In genomic region chr1:157975216-157975615, GRCh38 we compare ENCODE assay signal across 3 cellular contexts.
TF ChIP-seq lines count a peak whose summit lies in the region.

No MANE protein-coding gene starts in this region.

TF ChIP-seq in GM23338, 12 proteins besides CTCF, POLR2A, EP300 and RAD21 (continued from another document and continues in another):
- TF ChIP-seq ETS1 (IDR thresholded peaks at IDR 0.05) (no peak), CREB1 (CRISPR knock-in tag; IDR thresholded peaks at IDR 0.05; ENCODE audit: low read depth) (no peak), ZNF114 (CRISPR knock-in tag; IDR thresholded peaks at IDR 0.05) (no peak), ZNF462 (CRISPR knock-in tag; IDR thresholded peaks at IDR 0.05) (no peak), EZH2phosphoT487 (IDR thresholded peaks at IDR 0.05; ENCODE audit: unreplicated experiment) (no peak)

TF ChIP-seq in WTC11, 78 proteins besides CTCF, POLR2A, EP300 and RAD21 (continued from another document):
- TF ChIP-seq ZBTB43 (CRISPR knock-in tag; IDR thresholded peaks at IDR 0.05) (no peak), ZNF317 (CRISPR knock-in tag; IDR thresholded peaks at IDR 0.05; ENCODE audit: borderline replicate concordance, low read depth) (no peak), PRRX2 (CRISPR knock-in tag; IDR thresholded peaks at IDR 0.05) (no peak), ZSCAN18 (CRISPR knock-in tag; IDR thresholded peaks at IDR 0.05) (no peak), ATF3 (CRISPR knock-in tag; conservative IDR thresholded peaks at IDR 0.05) (no peak), FOXP4 (CRISPR knock-in tag; IDR thresholded peaks at IDR 0.05) (no peak), CREB1 (CRISPR knock-in tag; IDR thresholded peaks at IDR 0.05) (no peak), STAT6 (CRISPR knock-in tag; conservative IDR thresholded peaks at IDR 0.05; ENCODE audit: low read depth) (no peak), IRF2 (CRISPR knock-in tag; IDR thresholded peaks at IDR 0.05; ENCODE audit: borderline replicate concordance, low read depth) (no peak), FOXJ3 (CRISPR knock-in tag; IDR thresholded peaks at IDR 0.05; ENCODE audit: borderline replicate concordance) (no peak), ZNF396 (CRISPR knock-in tag; IDR thresholded peaks at IDR 0.05; ENCODE audit: borderline replicate concordance) (no peak), CREM (CRISPR knock-in tag; IDR thresholded peaks at IDR 0.05) (no peak)

TF ChIP-seq in H1, 55 proteins besides CTCF, POLR2A, EP300 and RAD21 (continued from another document):
- no peak for TF ChIP-seq USF2 (IDR thresholded peaks at IDR 0.05; ENCODE audit: low read length)
- TF ChIP-seq TAF1 (IDR thresholded peaks at IDR 0.05; ENCODE audit: low read depth, low read length) = no peak
- TF ChIP-seq CEBPB (IDR thresholded peaks at IDR 0.05; ENCODE audit: low read depth, low read length) = no peak
- no peak for TF ChIP-seq ATF2 (IDR thresholded peaks at IDR 0.05; ENCODE audit: low read length)
- no peak for TF ChIP-seq POLR2AphosphoS5 (IDR thresholded peaks at IDR 0.05; ENCODE audit: low read depth, low read length)
- no peak for TF ChIP-seq JUND (IDR thresholded peaks at IDR 0.05; ENCODE audit: low read length)
- TF ChIP-seq SIN3A (conservative IDR thresholded peaks at IDR 0.05 in 1 of 2, IDR thresholded peaks at IDR 0.05 in 1 of 2; ENCODE audit: low read depth in 1 of 2, low read length in 2 of 2) = no peak
- TF ChIP-seq BRCA1 (IDR thresholded peaks at IDR 0.05; ENCODE audit: low read depth, low read length) = no peak
- no peak for TF ChIP-seq CHD2 (IDR thresholded peaks at IDR 0.05; ENCODE audit: low read length)
- no peak for TF ChIP-seq CHD7 (IDR thresholded peaks at IDR 0.05; ENCODE audit: insufficient replicate concordance, low read length)
- TF ChIP-seq SP1 (IDR thresholded peaks at IDR 0.05; ENCODE audit: low read depth, low read length) = no peak
- TF ChIP-seq KDM4A (IDR thresholded peaks at IDR 0.05; ENCODE audit: low read depth, low read length, severe bottlenecking) = no peak
- TF ChIP-seq SP4 (IDR thresholded peaks at IDR 0.05; ENCODE audit: low read length) = no peak
- no peak for TF ChIP-seq PHF8 (conservative IDR thresholded peaks at IDR 0.05; ENCODE audit: low read depth, low read length)
